Comparison of ENCODE assay signal across 8 cellular contexts in the genomic region with DNA sequence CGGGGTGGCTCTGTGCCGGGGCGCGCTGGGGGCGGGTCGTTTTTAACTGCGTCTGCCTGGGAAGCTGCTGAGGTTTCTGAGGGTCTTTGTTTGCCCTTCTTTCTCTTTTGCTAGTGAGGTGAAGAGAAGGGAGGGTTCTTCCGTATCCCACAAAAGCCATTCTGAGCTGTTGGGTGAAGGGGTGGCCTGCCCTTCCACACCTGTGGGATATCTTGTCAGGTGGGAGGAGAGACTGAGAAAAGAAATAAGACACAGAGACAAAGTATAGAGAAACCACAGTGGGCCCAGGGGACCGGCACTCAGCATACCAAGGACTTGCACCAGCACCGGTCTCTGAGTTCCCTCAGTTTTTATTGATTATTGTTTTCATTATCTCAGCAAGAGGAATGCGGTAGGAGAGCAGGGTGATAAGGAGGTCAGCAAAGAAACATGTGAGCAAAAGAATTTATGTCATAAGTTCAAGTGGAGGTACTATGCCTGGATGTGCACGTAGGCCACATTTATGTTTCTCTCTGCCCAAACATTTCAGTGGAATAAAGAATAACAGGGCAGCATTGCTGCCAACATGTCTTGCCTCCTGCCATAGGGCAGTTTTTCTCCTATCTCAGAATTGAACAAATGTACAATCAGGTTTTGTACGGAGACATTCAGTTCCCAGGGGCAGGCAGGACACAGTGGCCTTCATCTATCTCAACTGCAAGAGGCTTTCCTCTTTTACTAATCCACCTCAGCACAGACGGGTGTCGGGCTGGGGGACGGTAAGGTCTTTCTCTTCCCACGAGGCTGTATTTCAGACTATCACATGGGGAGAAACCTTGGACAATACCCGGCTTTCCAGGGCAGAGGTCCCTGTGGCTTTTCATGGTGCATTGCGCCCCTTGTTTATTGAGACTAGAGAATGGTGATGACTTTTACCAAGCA.
A peak's percentile ranks its signal among the peaks of the same experiment; 100 is the strongest.
DNase-seq lines count a peak whose midpoint lies in the region; ATAC-seq lines count a peak whose summit lies in the region.

No MANE protein-coding gene starts in this region.

- CTCF ChIA-PET in activated naive CD4-positive, alpha-beta T cell treated with anti-CD3 and anti-CD28 coated beads, Interleukin-2, amount 10 ng/mL, durations not matched to agents 7 days and 5 days (lab: Charles Lee): interaction anchor here (0.6 kb wide), 1 partner anchor 13 kb away, joined by 3 read pairs; no protein-coding TSS in a partner anchor

- peak overlapping the region; percentile 82 for H3K4me3 Mint-ChIP-seq in activated naive CD4-positive, alpha-beta T cell treated with anti-CD3 and anti-CD28 coated beads, Interleukin-2, amount 10 ng/mL, durations not matched to agents 7 days and 5 days
- H3K4me3 Mint-ChIP-seq in stimulated activated memory B cell treated with anti-CD40 and anti-IgM and Interleukin-4, amounts not matched to agents 10 μg/mL and 1 μg/mL and 100 μg/mL, for 72 hours: peak overlapping the region; percentile 96

- DNase-seq in activated naive CD4-positive, alpha-beta T cell treated with anti-CD3 and anti-CD28 coated beads, Interleukin-2, amount 10 ng/mL, durations not matched to agents 7 days and 5 days: no peak
- no peak for DNase-seq in activated naive CD4-positive, alpha-beta T cell treated with anti-CD3 and anti-CD28 coated beads, Interleukin-2, amount 50 U/mL, for 16 hours
- DNase-seq in adipocyte (ENCODE audit: low read depth) (peak; percentile 41), NOMO-1 treated with DMSO at 0.1 percent for 48 hours (lab: John Stamatoyannopoulos, UW; ENCODE audit: unreplicated experiment) (no peak), NCI-H446 (lab: John Stamatoyannopoulos, UW) (no peak)

- peak overlapping the region; percentile 91 for H3K27ac ChIP-seq in iPS-20b (ENCODE audit: low read length)

- peak overlapping the region; percentile 92 for H3K27ac Mint-ChIP-seq in activated naive CD4-positive, alpha-beta T cell treated with anti-CD3 and anti-CD28 coated beads, Interleukin-2, amount 10 ng/mL, durations not matched to agents 7 days and 5 days
- H3K27ac Mint-ChIP-seq in stimulated activated memory B cell treated with anti-CD40 and anti-IgM and Interleukin-4, amounts not matched to agents 10 μg/mL and 1 μg/mL and 100 μg/mL, for 72 hours: peak overlapping the region; percentile 98

- H3K9ac ChIP-seq in adipocyte (ENCODE audit: low read length) (peak overlapping the region; percentile 85), iPS-20b (ENCODE audit: low read depth, low read length) (peak overlapping the region; percentile 89)

- H3K27me3 ChIP-seq in adipocyte (replicated peaks; ENCODE audit: control insufficient read depth, insufficient read depth, low read length) (no peaks in the 10 kb centered on the region), iPS-20b (ENCODE audit: insufficient read depth, low read length) (no peaks in the 10 kb centered on the region)

- H3K9me3 Mint-ChIP-seq in activated naive CD4-positive, alpha-beta T cell treated with anti-CD3 and anti-CD28 coated beads, Interleukin-2, amount 10 ng/mL, durations not matched to agents 7 days and 5 days: no peaks in the 10 kb centered on the region
- H3K9me3 Mint-ChIP-seq in stimulated activated memory B cell treated with anti-CD40 and anti-IgM and Interleukin-4, amounts not matched to agents 10 μg/mL and 1 μg/mL and 100 μg/mL, for 72 hours: no peaks in the 10 kb centered on the region

- H3K4me1 Mint-ChIP-seq in activated naive CD4-positive, alpha-beta T cell treated with anti-CD3 and anti-CD28 coated beads, Interleukin-2, amount 10 ng/mL, durations not matched to agents 7 days and 5 days: peaks cover 24% of the 10 kb centered on the region
- H3K4me1 Mint-ChIP-seq in stimulated activated memory B cell treated with anti-CD40 and anti-IgM and Interleukin-4, amounts not matched to agents 10 μg/mL and 1 μg/mL and 100 μg/mL, for 72 hours: peaks cover 37% of the 10 kb centered on the region

- peak overlapping the region; percentile 90 for H3K4me3 ChIP-seq in adipocyte (ENCODE audit: low read length)
- peak overlapping the region; percentile 86 for H3K4me3 ChIP-seq in iPS-20b (ENCODE audit: low read length)

- H3K4me1 ChIP-seq in adipocyte (ENCODE audit: control insufficient read depth, insufficient read depth, low read length) (peaks cover 11% of the 10 kb centered on the region), iPS-20b (ENCODE audit: insufficient read depth, low read length) (peaks cover 19% of the 10 kb centered on the region; the same call in 1 of the 2 replicates)

- H3K27me3 Mint-ChIP-seq in activated naive CD4-positive, alpha-beta T cell treated with anti-CD3 and anti-CD28 coated beads, Interleukin-2, amount 10 ng/mL, durations not matched to agents 7 days and 5 days: peaks cover 6% of the 10 kb centered on the region
- no peaks in the 10 kb centered on the region for H3K27me3 Mint-ChIP-seq in stimulated activated memory B cell treated with anti-CD40 and anti-IgM and Interleukin-4, amounts not matched to agents 10 μg/mL and 1 μg/mL and 100 μg/mL, for 72 hours

- no peaks in the 10 kb centered on the region for H3K36me3 ChIP-seq in adipocyte (ENCODE audit: control insufficient read depth, insufficient read depth, low read length, severe bottlenecking)
- H3K36me3 ChIP-seq in iPS-20b (ENCODE audit: insufficient read depth, low read depth, low read length): peaks cover 5% of the 10 kb centered on the region; the same call in 1 of the 2 replicates

- H3K9me3 ChIP-seq in adipocyte (ENCODE audit: control insufficient read depth, low read length): no peaks in the 10 kb centered on the region
- H3K9me3 ChIP-seq in iPS-20b (ENCODE audit: insufficient read depth, low read depth, low read length): no peaks in the 10 kb centered on the region

- peaks cover 3% of the 10 kb centered on the region for H3K36me3 Mint-ChIP-seq in activated naive CD4-positive, alpha-beta T cell treated with anti-CD3 and anti-CD28 coated beads, Interleukin-2, amount 10 ng/mL, durations not matched to agents 7 days and 5 days
- peaks cover 24% of the 10 kb centered on the region for H3K36me3 Mint-ChIP-seq in stimulated activated memory B cell treated with anti-CD40 and anti-IgM and Interleukin-4, amounts not matched to agents 10 μg/mL and 1 μg/mL and 100 μg/mL, for 72 hours

- peak; percentile 20 for ATAC-seq in HG03135 (IDR thresholded peaks at IDR 0.05; ENCODE audit: unreplicated experiment)
- ATAC-seq in stimulated activated memory B cell treated with anti-CD40 and anti-IgM and Interleukin-4, amounts not matched to agents 10 μg/mL and 1 μg/mL and 100 μg/mL, for 72 hours: peak; percentile 13
